Comparison of ENCODE assay signal across 20 cellular contexts in genomic region chr10:114479836-114480235, GRCh38.
DNase-seq lines count a peak whose midpoint lies in the region; ATAC-seq, FAIRE-seq and TF ChIP-seq lines count a peak whose summit lies in the region.
"Had no signal": no experiment of that assay in that cellular context is flagged by ENCODE, and none has a peak within 500 bp of the region (broad histone marks: within the 10 kb centered on the region; RNA-seq: fewer than 3 reads in every experiment).

No MANE protein-coding gene starts in this region.

- no peaks in the 10 kb centered on the region for H3K9me3 Mint-ChIP-seq in activated naive CD4-positive, alpha-beta T cell treated with anti-CD3 and anti-CD28 coated beads, Interleukin-2, amount 50 U/mL, for 24 hours
- H3K9me3 Mint-ChIP-seq in CD8-positive, alpha-beta T cell = no peaks in the 10 kb centered on the region
- H3K9me3 Mint-ChIP-seq in osteocyte (ENCODE audit: unreplicated experiment) = peaks cover 2% of the 10 kb centered on the region

- no peaks in the 10 kb centered on the region for H3K27me3 ChIP-seq in CD8-positive, alpha-beta T cell (ENCODE audit: insufficient read depth, low read length)
- H3K27me3 ChIP-seq in subcutaneous abdominal adipose tissue (ENCODE audit: control insufficient read depth in 5 of 5, insufficient read depth in 4 of 5, low read length in 5 of 5) = no peaks in the 10 kb centered on the region

- CTCF ChIA-PET in CD8-positive, alpha-beta T cell (lab: Charles Lee) = interaction anchor here (0.7 to 4.6 kb wide), 5 partner anchors 8 to 342 kb away, joined by 3 to 25 read pairs (median 4); partner anchors contain the start of gene FHIP2A

- peaks cover 26% of the 10 kb centered on the region for H3K4me1 ChIP-seq in CD8-positive, alpha-beta T cell (ENCODE audit: insufficient read depth, low read length)
- H3K4me1 ChIP-seq in subcutaneous abdominal adipose tissue (ENCODE audit: control insufficient read depth in 5 of 5, insufficient read depth in 5 of 5, low read length in 5 of 5) = peaks cover 0 to 30% (median 20%) of the 10 kb centered on the region in 5 donors

- H3K36me3 ChIP-seq in CD8-positive, alpha-beta T cell (ENCODE audit: insufficient read depth, low read length) = peaks cover 28% of the 10 kb centered on the region
- H3K36me3 ChIP-seq in subcutaneous abdominal adipose tissue (ENCODE audit: control insufficient read depth in 5 of 5, insufficient read depth in 5 of 5, low read length in 5 of 5) = peaks cover 0 to 3% (median 1%) of the 10 kb centered on the region in 5 donors

- peak; percentile 27 for FAIRE-seq in islet of Langerhans (lab: Jason Lieb, UNC)
- FAIRE-seq: D721Med, GM12892, GM19239, RCC 7860 had no signal

- H3K4me3 ChIP-seq in CD8-positive, alpha-beta T cell (ENCODE audit: low read depth, low read length) = no peak overlapping the region
- H3K4me3 ChIP-seq in subcutaneous abdominal adipose tissue (ENCODE audit: low read depth in 1 of 5, low read length in 5 of 5) = no peak overlapping the region
- H3K4me3 ChIP-seq: GM23248 had no signal

- peaks cover 10% of the 10 kb centered on the region for H3K36me3 Mint-ChIP-seq in activated naive CD4-positive, alpha-beta T cell treated with anti-CD3 and anti-CD28 coated beads, Interleukin-2, amount 50 U/mL, for 24 hours
- H3K36me3 Mint-ChIP-seq in CD8-positive, alpha-beta T cell = peaks cover 83% of the 10 kb centered on the region
- peaks cover 11% of the 10 kb centered on the region for H3K36me3 Mint-ChIP-seq in osteocyte (ENCODE audit: unreplicated experiment)

- intact Hi-C loops in CD8-positive, alpha-beta T cell (cut with DNase I, micrococcal nuclease) = loop anchor here in 1 of 2 experiments (10.0 kb wide), 1 partner anchor 645 kb away; no protein-coding TSS in a partner anchor

- TF ChIP-seq CTCF in CD8-positive, alpha-beta T cell (IDR thresholded peaks at IDR 0.05) = no peak
- no peak for TF ChIP-seq CTCF in osteocyte (IDR thresholded peaks at IDR 0.05)

- no peak for ATAC-seq in CD8-positive, alpha-beta T cell
- no peak for ATAC-seq in GM21717 (IDR thresholded peaks at IDR 0.05; ENCODE audit: unreplicated experiment)

- no peaks in the 10 kb centered on the region for H3K27me3 Mint-ChIP-seq in activated naive CD4-positive, alpha-beta T cell treated with anti-CD3 and anti-CD28 coated beads, Interleukin-2, amount 50 U/mL, for 24 hours
- H3K27me3 Mint-ChIP-seq in CD8-positive, alpha-beta T cell (ENCODE audit: low read depth) = no peaks in the 10 kb centered on the region
- H3K27me3 Mint-ChIP-seq in osteocyte (ENCODE audit: unreplicated experiment) = no peaks in the 10 kb centered on the region

- peaks cover 88% of the 10 kb centered on the region for H3K4me1 Mint-ChIP-seq in activated naive CD4-positive, alpha-beta T cell treated with anti-CD3 and anti-CD28 coated beads, Interleukin-2, amount 50 U/mL, for 24 hours
- peaks cover 82% of the 10 kb centered on the region for H3K4me1 Mint-ChIP-seq in CD8-positive, alpha-beta T cell (ENCODE audit: low read depth)
- peaks cover 6% of the 10 kb centered on the region for H3K4me1 Mint-ChIP-seq in osteocyte (ENCODE audit: unreplicated experiment)

- H3K27ac Mint-ChIP-seq in activated naive CD4-positive, alpha-beta T cell treated with anti-CD3 and anti-CD28 coated beads, Interleukin-2, amount 50 U/mL, for 24 hours = peak overlapping the region; percentile 60
- H3K27ac Mint-ChIP-seq in CD8-positive, alpha-beta T cell = peak overlapping the region; percentile 58
- no peak overlapping the region for H3K27ac Mint-ChIP-seq in osteocyte (ENCODE audit: unreplicated experiment)

- H3K4me3 Mint-ChIP-seq in activated naive CD4-positive, alpha-beta T cell treated with anti-CD3 and anti-CD28 coated beads, Interleukin-2, amount 50 U/mL, for 24 hours = no peak overlapping the region
- no peak overlapping the region for H3K4me3 Mint-ChIP-seq in CD8-positive, alpha-beta T cell
- no peak overlapping the region for H3K4me3 Mint-ChIP-seq in osteocyte (ENCODE audit: unreplicated experiment)

- POLR2A ChIA-PET in CD8-positive, alpha-beta T cell (lab: Charles Lee) = no interaction called here

- no peak overlapping the region for H3K27ac ChIP-seq in CD8-positive, alpha-beta T cell (ENCODE audit: low read depth, low read length)
- peak overlapping the region; percentile 25 for H3K27ac ChIP-seq in subcutaneous abdominal adipose tissue (ENCODE audit: low read depth, low read length)
- H3K27ac ChIP-seq: GM23248, HL-60 had no signal

- no peaks in the 10 kb centered on the region for H3K9me3 ChIP-seq in CD8-positive, alpha-beta T cell (ENCODE audit: low read length)
- no peaks in the 10 kb centered on the region for H3K9me3 ChIP-seq in subcutaneous abdominal adipose tissue (ENCODE audit: control insufficient read depth in 5 of 5, low read length in 5 of 5)

- no peak overlapping the region for H3K9ac ChIP-seq in subcutaneous abdominal adipose tissue (ENCODE audit: low read length in 5 of 5)
- H3K9ac ChIP-seq: GM23248 had no signal

- DNase-seq in activated naive CD4-positive, alpha-beta T cell (lab: John Stamatoyannopoulos, UW) = no peak
- DNase-seq in CD8-positive, alpha-beta T cell = no peak
- DNase-seq in NCI-H128 (lab: John Stamatoyannopoulos, UW; ENCODE audit: unreplicated experiment) = no peak
- DNase-seq in osteocyte (ENCODE audit: extremely low spot score, unreplicated experiment) = no peak
- DNase-seq: AML-193, DND-41, GDM1, GM23248, NCI-H1436 treated with DMSO at 0.1 percent for 48 hours, NCI-H2081 treated with DMSO at 0.1 percent for 48 hours, NCI-H524 had no signal
